Comparison of ENCODE assay signal across 11 cellular contexts in genomic region chr3:23920151-23920655, GRCh38. TPM values are rescaled to one million over a fixed set of nuclear protein-coding genes. Genes with fewer than 3 reads are reported as not detected.
DNase-seq lines count a peak whose midpoint lies in the region; ATAC-seq, FAIRE-seq and TF ChIP-seq lines count a peak whose summit lies in the region.
"Had no signal": no experiment of that assay in that cellular context is flagged by ENCODE, and none has a peak within 500 bp of the region (broad histone marks: within the 10 kb centered on the region; RNA-seq: fewer than 3 reads in every experiment).

No MANE protein-coding gene starts in this region.

- no peak for DNase-seq in GM23338 (ENCODE audit: low spot score)
- DNase-seq in WTC11 (ENCODE audit: low spot score): no peak
- no peak for DNase-seq in keratinocyte (ENCODE audit: low read depth, low spot score)
- no peak for DNase-seq in lower leg skin (ENCODE audit: low spot score in 2 of 2)
- no peak for DNase-seq in NCI-H526 treated with DMSO at 0.1 percent for 48 hours (lab: John Stamatoyannopoulos, UW)
- no peak for DNase-seq in activated effector memory CD4-positive, alpha-beta T cell treated with Interleukin-2 at 50 U/mL for 16 hours
- DNase-seq in stimulated activated CD4-positive, alpha-beta T cell treated with anti-CD3 and anti-CD28 coated beads, Interleukin-4, amount 100 ng/mL, for 1 hour: no peak
- DNase-seq: NCI-H774 had no signal

- CTCF ChIA-PET in WTC11 (lab: Charles Lee): no interaction called here

- H3K9me3 ChIP-seq in keratinocyte (ENCODE audit: control insufficient read depth, low read depth, low read length): no peaks in the 10 kb centered on the region
- H3K9me3 ChIP-seq: prostate gland had no signal

- no peak overlapping the region for H3K27ac ChIP-seq in ACC112 (ENCODE audit: low read depth, low read length)
- peak overlapping the region; percentile 28; the same call in 1 of the 2 replicates for H3K27ac ChIP-seq in GM23338 (ENCODE audit: low read depth)
- no peak overlapping the region for H3K27ac ChIP-seq in keratinocyte (ENCODE audit: control insufficient read depth, insufficient read depth, low read length)
- H3K27ac ChIP-seq: prostate gland had no signal

- H3K4me3 Mint-ChIP-seq in GM23338 (peak overlapping the region; percentile 100), WTC11 (peak overlapping the region; percentile 99; the same call in 1 of the 2 replicates)
- H3K4me3 Mint-ChIP-seq: T-helper 1 cell treated with Interleukin-12 subunit alpha and Interleukin-12 subunit beta and Interleukin-4 antibody, amounts not matched to agents 30 μg/mL and 1 μg/mL, for 36 hours had no signal

- peaks cover 14% of the 10 kb centered on the region for H4K20me1 ChIP-seq in GM23338 (replicated peaks; ENCODE audit: insufficient read depth)
- H4K20me1 ChIP-seq in keratinocyte (ENCODE audit: control insufficient read depth, extremely low read depth, insufficient read depth, low read length): peaks cover 17% of the 10 kb centered on the region

- H3K4me1 Mint-ChIP-seq in GM23338 (peaks cover 29% of the 10 kb centered on the region), WTC11 (peaks cover 48% of the 10 kb centered on the region)

- H3K79me2 ChIP-seq in ACC112 (ENCODE audit: control insufficient read depth, insufficient read depth, low read length, unreplicated experiment) (peaks cover 40% of the 10 kb centered on the region), GM23338 (replicated peaks; ENCODE audit: insufficient read depth) (peaks cover 33% of the 10 kb centered on the region), keratinocyte (ENCODE audit: control insufficient read depth, insufficient read depth, low read length) (peaks cover 25% of the 10 kb centered on the region)

- H3K27me3 ChIP-seq in ACC112 (ENCODE audit: insufficient read depth, low read length): no peaks in the 10 kb centered on the region
- H3K27me3 ChIP-seq in GM23338 (ENCODE audit: insufficient read depth): peaks cover 10% of the 10 kb centered on the region
- no peaks in the 10 kb centered on the region for H3K27me3 ChIP-seq in keratinocyte (ENCODE audit: control insufficient read depth, extremely low read depth, insufficient read depth, low read length)

- dilution Hi-C loops in keratinocyte (cut with MboI; ENCODE audit: extremely low pct_ligation_motif_present, low sequenced_read_pairs): no loop called here

- no peaks in the 10 kb centered on the region for H3K9me1 ChIP-seq in keratinocyte (ENCODE audit: control insufficient read depth, extremely low read depth, insufficient read depth, low read length)

- H3K36me3 ChIP-seq in ACC112 (ENCODE audit: insufficient read depth, low read length) (peaks cover 29% of the 10 kb centered on the region), GM23338 (ENCODE audit: insufficient read depth) (peaks cover 21% of the 10 kb centered on the region), keratinocyte (ENCODE audit: control insufficient read depth in 2 of 2, extremely low read depth in 1 of 2, insufficient read depth in 2 of 2, low read length in 2 of 2) (peaks cover 7 to 24% of the 10 kb centered on the region in 2 experiments)
- H3K36me3 ChIP-seq: prostate gland had no signal

- H3K9ac ChIP-seq in keratinocyte (ENCODE audit: control insufficient read depth, extremely low read depth, insufficient read depth, low read length): no peak overlapping the region

- H3K36me3 Mint-ChIP-seq in GM23338 (ENCODE audit: low read depth): peaks cover 49% of the 10 kb centered on the region
- H3K36me3 Mint-ChIP-seq in WTC11: peaks cover 37% of the 10 kb centered on the region

- WGBS in lower leg skin, 2 donors: 84% methylated on average over 5 of the region's 5 CpGs

- no peaks in the 10 kb centered on the region for H3K9me2 ChIP-seq in GM23338 (ENCODE audit: insufficient read depth)

- POLR2A ChIA-PET in WTC11 (lab: Charles Lee): no interaction called here

- TF ChIP-seq CTCF in GM23338 (conservative IDR thresholded peaks at IDR 0.05; ENCODE audit: low read depth in 2 of 2) (no peak), WTC11 (IDR thresholded peaks at IDR 0.05) (no peak), keratinocyte (optimal IDR thresholded peaks at IDR 0.05 in 1 of 3, IDR thresholded peaks at IDR 0.05 in 1 of 3, conservative IDR thresholded peaks at IDR 0.05 in 1 of 3; ENCODE audit: extremely low read depth in 1 of 3, insufficient read depth in 2 of 3, low read length in 3 of 3) (no peak), lower leg skin (IDR thresholded peaks at IDR 0.05) (no peak)

- H2AFZ ChIP-seq in ACC112 (ENCODE audit: low read length, unreplicated experiment) (no peak overlapping the region), GM23338 (no peak overlapping the region), keratinocyte (ENCODE audit: control insufficient read depth, low read length) (no peak overlapping the region)

- no peak for ATAC-seq in GM23338
- ATAC-seq in WTC11: no peak

- H3K9me3 Mint-ChIP-seq in GM23338 (no peaks in the 10 kb centered on the region), WTC11 (no peaks in the 10 kb centered on the region)
- H3K9me3 Mint-ChIP-seq: T-helper 1 cell treated with Interleukin-12 subunit alpha and Interleukin-12 subunit beta and Interleukin-4 antibody, amounts not matched to agents 30 μg/mL and 1 μg/mL, for 36 hours had no signal

- TF ChIP-seq POLR2A in lower leg skin (IDR thresholded peaks at IDR 0.05): no peak

- H3K4me3 ChIP-seq in ACC112 (ENCODE audit: low read depth, low read length) (peak overlapping the region; percentile 28), GM23338 (no peak overlapping the region), keratinocyte (ENCODE audit: control insufficient read depth in 2 of 3, extremely low read depth in 1 of 3, insufficient read depth in 2 of 3, low read depth in 1 of 3, low read length in 3 of 3) (no peak overlapping the region), lower leg skin (ENCODE audit: low read depth, poor library complexity, severe bottlenecking) (no peak overlapping the region)
- H3K4me3 ChIP-seq: prostate gland had no signal

- H3K4me1 ChIP-seq in ACC112 (ENCODE audit: control insufficient read depth, insufficient read depth, low read length, unreplicated experiment): peaks cover 22% of the 10 kb centered on the region
- peaks cover 18% of the 10 kb centered on the region for H3K4me1 ChIP-seq in GM23338 (ENCODE audit: insufficient read depth)
- H3K4me1 ChIP-seq in keratinocyte (ENCODE audit: control insufficient read depth, extremely low read depth, insufficient read depth, low read length): peaks cover 12% of the 10 kb centered on the region
- H3K4me1 ChIP-seq: prostate gland had no signal

- intact Hi-C loops in lower leg skin (cut with DNase I; ENCODE audit: low total_unique reads): no loop called here

- H3K27me3 Mint-ChIP-seq in GM23338 (ENCODE audit: insufficient read depth, low read depth, poor library complexity): peaks cover 28% of the 10 kb centered on the region
- peaks cover 6% of the 10 kb centered on the region; the same call in 1 of the 2 replicates for H3K27me3 Mint-ChIP-seq in WTC11 (ENCODE audit: low read depth)

- FAIRE-seq in keratinocyte (lab: Jason Lieb, UNC): no peak

- H3K27ac Mint-ChIP-seq in GM23338 (peak overlapping the region; percentile 53; the same call in 1 of the 2 replicates), WTC11 (peak overlapping the region; percentile 2)
- H3K27ac Mint-ChIP-seq: T-helper 1 cell treated with Interleukin-12 subunit alpha and Interleukin-12 subunit beta and Interleukin-4 antibody, amounts not matched to agents 30 μg/mL and 1 μg/mL, for 36 hours had no signal

- peaks cover 23% of the 10 kb centered on the region for H3F3A ChIP-seq in GM23338 (replicated peaks; ENCODE audit: low read depth)

- 0 out of 2 replicates have a peak overlapping the region, but pooled peaks have one; percentile 6 for H3K4me2 ChIP-seq in GM23338
- peak overlapping the region; percentile 17 for H3K4me2 ChIP-seq in keratinocyte (ENCODE audit: control insufficient read depth, extremely low read depth, insufficient read depth, low read depth, low read length)

RNA-seq across cellular contexts. Expression of gene RPL15, which starts 3.3 kb away (rescaled TPM):
- 2,713 and 2,868 TPM in 2 replicates for total RNA-seq in GM23338 (2014; rRNA removed; shearing (Covaris generic))
- polyA plus RNA-seq in GM23338 (2016; fragmentation: Nextera tagmentation; extraction: Ambion mirVana): 3,117 and 3,223 TPM in 2 replicates
- 2,428 to 2,870 TPM (median 2,865 TPM) in 3 replicates for total RNA-seq in WTC11 (2021)
- polyA plus RNA-seq in keratinocyte: 3,052 to 3,406 TPM (median 3,375 TPM) in 3 replicates
- polyA plus RNA-seq in keratinocyte (2011; ENCODE audit: low read depth): 859 TPM
- polyA plus RNA-seq in keratinocyte (2011; cell fraction: cytosol; rRNA removed): 3,790 and 4,140 TPM in 2 replicates
- 1,088 and 1,197 TPM in 2 replicates for polyA plus RNA-seq in keratinocyte (2011; cell fraction: nucleus; rRNA removed)
- 2,404 and 3,418 TPM in 2 replicates for polyA plus RNA-seq in keratinocyte (2012; ENCODE audit: low replicate concordance)
- 1,221 to 2,039 TPM (median 1,400 TPM) in 3 replicates for polyA minus RNA-seq in keratinocyte
- 1,819 TPM for polyA minus RNA-seq in keratinocyte (2011; cell fraction: cytosol; rRNA and poly(A)+ RNA removed)
- polyA minus RNA-seq in keratinocyte (2011; cell fraction: nucleus; rRNA and poly(A)+ RNA removed): 303 and 392 TPM in 2 replicates
- total RNA-seq in lower leg skin: 1,000 to 10,000 TPM; 2,087 to 2,833 (median 2,394) TPM

RNA-seq across cellular contexts. Expression of gene NKIRAS1, which starts 3.4 kb away (rescaled TPM):
- 7.6 and 9.7 TPM in 2 replicates for total RNA-seq in GM23338 (2014; rRNA removed; shearing (Covaris generic))
- polyA plus RNA-seq in GM23338 (2016; fragmentation: Nextera tagmentation; extraction: Ambion mirVana): 5.9 and 9.2 TPM in 2 replicates
- 6.6 to 7.3 TPM (median 6.8 TPM) in 3 replicates for total RNA-seq in WTC11 (2021)
- polyA plus RNA-seq in keratinocyte: 6.4 to 10.7 TPM (median 7.8 TPM) in 3 replicates
- 13.0 TPM for polyA plus RNA-seq in keratinocyte (2011; ENCODE audit: low read depth)
- polyA plus RNA-seq in keratinocyte (2011; cell fraction: cytosol; rRNA removed): 7.3 and 12.8 TPM in 2 replicates
- 8.1 and 12.8 TPM in 2 replicates for polyA plus RNA-seq in keratinocyte (2011; cell fraction: nucleus; rRNA removed)
- 6.0 and 7.7 TPM in 2 replicates for polyA plus RNA-seq in keratinocyte (2012; ENCODE audit: low replicate concordance)
- polyA minus RNA-seq in keratinocyte: 1.3 to 6.6 TPM (median 3.9 TPM) in 3 replicates
- 7.7 TPM for polyA minus RNA-seq in keratinocyte (2011; cell fraction: cytosol; rRNA and poly(A)+ RNA removed)
- polyA minus RNA-seq in keratinocyte (2011; cell fraction: nucleus; rRNA and poly(A)+ RNA removed): 3.2 and 7.1 TPM in 2 replicates
- 10 to 100 TPM in 2 of 4 donors, 1 to 10 TPM in 2; 6.6 to 10.5 (median 9.0) TPM for total RNA-seq in lower leg skin

RNA-seq across cellular contexts. Expression of gene NR1D2, which starts 24.9 kb away (rescaled TPM):
- 18.6 and 20.7 TPM in 2 replicates for total RNA-seq in GM23338 (2014; rRNA removed; shearing (Covaris generic))
- polyA plus RNA-seq in GM23338 (2016; fragmentation: Nextera tagmentation; extraction: Ambion mirVana): 4.6 and 6.6 TPM in 2 replicates
- 17.0 to 18.8 TPM (median 18.4 TPM) in 3 replicates for total RNA-seq in WTC11 (2021)
- 3.8 to 10.3 TPM (median 8.7 TPM) in 3 replicates for polyA plus RNA-seq in keratinocyte
- polyA plus RNA-seq in keratinocyte (2011; ENCODE audit: low read depth): 27.1 TPM
- polyA plus RNA-seq in keratinocyte (2011; cell fraction: cytosol; rRNA removed): 4.8 and 6.8 TPM in 2 replicates
- 4.8 and 6.0 TPM in 2 replicates for polyA plus RNA-seq in keratinocyte (2011; cell fraction: nucleus; rRNA removed)
- 7.4 and 18.1 TPM in 2 replicates for polyA plus RNA-seq in keratinocyte (2012; ENCODE audit: low replicate concordance)
- polyA minus RNA-seq in keratinocyte: 4.6 to 28.4 TPM (median 7.6 TPM) in 3 replicates
- polyA minus RNA-seq in keratinocyte (2011; cell fraction: cytosol; rRNA and poly(A)+ RNA removed): 13.6 TPM
- polyA minus RNA-seq in keratinocyte (2011; cell fraction: nucleus; rRNA and poly(A)+ RNA removed): 5.4 and 16.9 TPM in 2 replicates
- total RNA-seq in lower leg skin: 10 to 100 TPM; 35.4 to 52.1 (median 42.1) TPM
